20 cellular contexts compared by ENCODE assay signal in the genomic region with DNA sequence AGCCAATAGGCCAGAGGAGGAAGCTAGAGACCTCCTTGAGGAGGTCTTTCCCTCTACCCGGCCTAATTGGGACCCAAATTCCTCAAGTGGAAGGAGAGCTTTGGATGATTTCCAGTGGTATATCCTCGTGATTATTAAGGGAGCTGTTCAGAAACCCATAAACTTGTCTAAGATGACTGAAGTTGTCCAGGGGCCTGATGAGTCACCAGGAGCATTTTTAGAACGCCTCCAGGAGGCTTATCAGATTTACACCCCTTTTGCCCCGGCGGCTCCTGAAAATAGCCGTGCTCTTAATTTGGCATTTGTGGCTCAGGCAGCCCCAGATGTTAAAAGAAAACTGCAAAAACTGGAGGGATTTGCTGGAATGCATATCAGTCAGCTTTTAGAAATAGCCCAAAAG.
DNase-seq lines count a peak whose midpoint lies in the region; ATAC-seq and TF ChIP-seq lines count a peak whose summit lies in the region.
"Had no signal": no experiment of that assay in that cellular context is flagged by ENCODE, and none has a peak within 500 bp of the region (broad histone marks: within the 10 kb centered on the region; RNA-seq: fewer than 3 reads in every experiment).

No MANE protein-coding gene starts in this region.

- TF ChIP-seq POLR2A in uterus (IDR thresholded peaks at IDR 0.05): no peak

- H3K4me1 ChIP-seq in cardiac muscle cell (ENCODE audit: low read depth): peaks cover 19% of the 10 kb centered on the region
- no peaks in the 10 kb centered on the region for H3K4me1 ChIP-seq in heart right ventricle
- H3K4me1 ChIP-seq in hepatocyte (ENCODE audit: insufficient read depth): no peaks in the 10 kb centered on the region
- H3K4me1 ChIP-seq in uterus: no peaks in the 10 kb centered on the region

- no peaks in the 10 kb centered on the region for H3K9me3 ChIP-seq in cardiac muscle cell (ENCODE audit: low read depth)
- peaks cover 0 to 39% (median 0%) of the 10 kb centered on the region in 11 donors for H3K9me3 ChIP-seq in heart right ventricle
- no peaks in the 10 kb centered on the region for H3K9me3 ChIP-seq in hepatocyte (ENCODE audit: low read depth)
- H3K9me3 ChIP-seq in uterus: no peaks in the 10 kb centered on the region

- H3K4me3 Mint-ChIP-seq in nephron progenitor cell: no peak overlapping the region
- H3K4me3 Mint-ChIP-seq: CD8-positive, alpha-beta memory T cell; IgD-negative memory B cell had no signal

- no peak for ATAC-seq in heart right ventricle

- no peaks in the 10 kb centered on the region for H4K20me1 ChIP-seq in hepatocyte (ENCODE audit: insufficient read depth, poor library complexity, severe bottlenecking)

- DNase-seq in cardiac muscle cell (ENCODE audit: low read depth in 1 of 2, low spot score in 1 of 2) (peak; percentile 1 to 23), heart right ventricle (no peak), hepatocyte (ENCODE audit: low spot score) (peak; percentile 21), nephron progenitor cell (no peak), uterus (peak; percentile 49 to 77), NCI-H510A treated with DMSO at 0.1 percent for 48 hours (lab: John Stamatoyannopoulos, UW) (no peak), LoVo (ENCODE audit: low spot score) (no peak), NCI-H82 treated with DMSO at 0.1 percent for 48 hours (lab: John Stamatoyannopoulos, UW; ENCODE audit: unreplicated experiment) (no peak)
- DNase-seq: 8988T; Calu3; CD8-positive, alpha-beta memory T cell; DMS53; NCI-H1417; NCI-H1694 treated with DMSO at 0.1 percent for 48 hours; NCI-H2081 treated with DMSO at 0.1 percent for 48 hours; NCI-H446 treated with DMSO at 0.1 percent for 48 hours; NCI-H69; SIG-M5 had no signal

- H3K36me3 ChIP-seq in cardiac muscle cell (no peaks in the 10 kb centered on the region), heart right ventricle (no peaks in the 10 kb centered on the region), hepatocyte (replicated peaks; ENCODE audit: insufficient read depth, low read depth) (no peaks in the 10 kb centered on the region), uterus (no peaks in the 10 kb centered on the region)

- H3K4me2 ChIP-seq in hepatocyte: no peak overlapping the region

- H3K79me2 ChIP-seq in hepatocyte: no peaks in the 10 kb centered on the region

- H3K27me3 ChIP-seq in cardiac muscle cell (no peaks in the 10 kb centered on the region), heart right ventricle (peaks cover 0 to 8% (median 0%) of the 10 kb centered on the region in 7 donors), hepatocyte (no peaks in the 10 kb centered on the region), uterus (no peaks in the 10 kb centered on the region)

- H3K9me2 ChIP-seq in hepatocyte (replicated peaks; ENCODE audit: insufficient read depth): no peaks in the 10 kb centered on the region

- H3K27ac Mint-ChIP-seq in nephron progenitor cell: peak overlapping the region; percentile 11
- H3K27ac Mint-ChIP-seq: CD8-positive, alpha-beta memory T cell; IgD-negative memory B cell had no signal

- intact Hi-C loops in heart right ventricle (cut with DNase I) (no loop called here), uterus (cut with DNase I; ENCODE audit: low total_unique reads) (no loop called here)

- H3K9me3 Mint-ChIP-seq in nephron progenitor cell: peaks cover 62% of the 10 kb centered on the region

- H2AFZ ChIP-seq in hepatocyte: no peak overlapping the region

- no peak overlapping the region for H3K4me3 ChIP-seq in cardiac muscle cell
- H3K4me3 ChIP-seq in heart right ventricle: no peak overlapping the region
- H3K4me3 ChIP-seq in hepatocyte: no peak overlapping the region
- no peak overlapping the region for H3K4me3 ChIP-seq in uterus

- H3K27ac ChIP-seq in cardiac muscle cell (peak overlapping the region; percentile 54), heart right ventricle (no peak overlapping the region), hepatocyte (no peak overlapping the region), uterus (peak overlapping the region; percentile 77 to 81)
- H3K27ac ChIP-seq: C4-2B had no signal

- peaks cover 51% of the 10 kb centered on the region for H3K36me3 Mint-ChIP-seq in nephron progenitor cell (ENCODE audit: low read depth)
- H3K36me3 Mint-ChIP-seq: CD8-positive, alpha-beta memory T cell had no signal

- H3K27me3 Mint-ChIP-seq in nephron progenitor cell (ENCODE audit: low read depth, poor library complexity): peaks cover 10% of the 10 kb centered on the region

- TF ChIP-seq CTCF in cardiac muscle cell (IDR thresholded peaks at IDR 0.05; ENCODE audit: low read depth, low read length) (no peak), heart right ventricle (IDR thresholded peaks at IDR 0.05) (no peak), hepatocyte (IDR thresholded peaks at IDR 0.05; ENCODE audit: poor library complexity) (no peak), nephron progenitor cell (IDR thresholded peaks at IDR 0.05) (no peak), uterus (IDR thresholded peaks at IDR 0.05) (no peak)

- peaks cover 58% of the 10 kb centered on the region for H3K4me1 Mint-ChIP-seq in nephron progenitor cell

- WGBS in heart right ventricle, 2 donors: 19 to 35% methylated on average over 6 of the region's 6 CpGs
- WGBS in hepatocyte (ENCODE audit: low lambda C conversion rate, missing lambda C conversion rate): 8% methylated on average over 6 of the region's 6 CpGs

Comparison
In these comparisons a context has a peak if more than half of its experiments do, and no peak if none do; other contexts are left out.
1. DNase-seq: peak in cardiac muscle cell (2 of 2), hepatocyte (single experiment) and uterus (2 of 2); none in heart right ventricle (0 of 2), nephron progenitor cell (single experiment), NCI-H510A treated with DMSO at 0.1 percent for 48 hours (single experiment), LoVo (single experiment) and NCI-H82 treated with DMSO at 0.1 percent for 48 hours (single experiment).
2. H3K27ac ChIP-seq: peak in cardiac muscle cell (single experiment) and uterus (2 of 2); none in heart right ventricle (0 of 10) and hepatocyte (single experiment).